Comparison of ENCODE assay signal across 7 cellular contexts in genomic region chr5:58541935-58542334, GRCh38. TPM values are rescaled to one million over a fixed set of nuclear protein-coding genes. Genes with fewer than 3 reads are reported as not detected.
"Had no signal": no experiment of that assay in that cellular context is flagged by ENCODE, and none has a peak within 500 bp of the region (broad histone marks: within the 10 kb centered on the region; RNA-seq: fewer than 3 reads in every experiment).

No MANE protein-coding gene starts in this region.

RNA-seq across cellular contexts. Expression of gene RAB3C, which starts 40.9 kb away (rescaled TPM):
- total RNA-seq: mammary epithelial cell, myocyte had no signal
- polyA plus RNA-seq: immature natural killer cell, keratinocyte, mammary epithelial cell had no signal

RNA-seq across cellular contexts. Expression of gene GAPT, which starts 50.7 kb away (rescaled TPM):
- total RNA-seq: hepatocyte, kidney epithelial cell, lung microvascular endothelial cell, mammary epithelial cell, myocyte had no signal
- polyA plus RNA-seq: hepatocyte, keratinocyte, mammary epithelial cell had no signal
